ENCODE assay signal across 1 cellular context in genomic region chr19:45693168-45693788, GRCh38.
TF ChIP-seq lines count a peak whose summit lies in the region.

No MANE protein-coding gene starts in this region.

TF ChIP-seq in neural cell, 6 proteins besides CTCF, POLR2A, EP300 and RAD21 (continued from another document):
- TF ChIP-seq REST (IDR thresholded peaks at IDR 0.05; ENCODE audit: borderline replicate concordance) (peak; percentile 36), SMC3 (conservative IDR thresholded peaks at IDR 0.05; ENCODE audit: poor library complexity) (peak; percentile 80), MXI1 (conservative IDR thresholded peaks at IDR 0.05; ENCODE audit: poor library complexity, severe bottlenecking) (no peak), EZH2 (IDR thresholded peaks at IDR 0.05; ENCODE audit: borderline replicate concordance, insufficient read depth, low read length, poor library complexity, severe bottlenecking) (no peak), TAF1 (IDR thresholded peaks at IDR 0.05; ENCODE audit: low read depth) (no peak)
TF ChIP-seq in neural cell: peak in this region for 2.
